8 cellular contexts compared by ENCODE assay signal in genomic region chr22:49917997-49918910, GRCh38. TPM values are rescaled to one million over a fixed set of nuclear protein-coding genes. Genes with fewer than 3 reads are reported as not detected.
DNase-seq lines count a peak whose midpoint lies in the region; ATAC-seq and TF ChIP-seq lines count a peak whose summit lies in the region.

Gene ALG12 (minus strand): TSS chr22:49918438. CDS start chr22:49913765, 4,673 bp downstream.
A gene with protein sequence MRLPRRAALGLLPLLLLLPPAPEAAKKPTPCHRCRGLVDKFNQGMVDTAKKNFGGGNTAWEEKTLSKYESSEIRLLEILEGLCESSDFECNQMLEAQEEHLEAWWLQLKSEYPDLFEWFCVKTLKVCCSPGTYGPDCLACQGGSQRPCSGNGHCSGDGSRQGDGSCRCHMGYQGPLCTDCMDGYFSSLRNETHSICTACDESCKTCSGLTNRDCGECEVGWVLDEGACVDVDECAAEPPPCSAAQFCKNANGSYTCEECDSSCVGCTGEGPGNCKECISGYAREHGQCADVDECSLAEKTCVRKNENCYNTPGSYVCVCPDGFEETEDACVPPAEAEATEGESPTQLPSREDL (plus strand): TSS chr22:49918634. CDS start chr22:49918770, 136 bp downstream.

- peak within 1 kb of the TSS; percentile 82 to 96 (median 94) for H3K9ac ChIP-seq in skeletal muscle tissue (ENCODE audit: low read depth in 1 of 3, low read length in 3 of 3)

- H3K4me3 ChIP-seq in iPS-18c (ENCODE audit: insufficient read depth, low read depth, low read length) (peak within 1 kb of the TSS; percentile 84), skeletal muscle tissue (ENCODE audit: low read length in 3 of 3) (peak within 1 kb of the TSS; percentile 67 to 83 (median 83))

- H3K27me3 ChIP-seq in skeletal muscle tissue (ENCODE audit: control insufficient read depth in 3 of 3, insufficient read depth in 3 of 3, low read length in 3 of 3): no peaks in the 10 kb centered on the region

- peaks cover 17 to 26% (median 22%) of the 10 kb centered on the region in 3 donors for H3K36me3 ChIP-seq in skeletal muscle tissue (ENCODE audit: control insufficient read depth in 3 of 3, insufficient read depth in 3 of 3, low read length in 3 of 3)

- ATAC-seq in GM18868 (IDR thresholded peaks at IDR 0.05; ENCODE audit: unreplicated experiment): peak; percentile 94
- peak; percentile 87 for ATAC-seq in HG03103 (IDR thresholded peaks at IDR 0.05; ENCODE audit: low read depth, unreplicated experiment)

- H3K4me1 ChIP-seq in skeletal muscle tissue (ENCODE audit: control insufficient read depth in 3 of 3, insufficient read depth in 3 of 3, low read length in 3 of 3): peaks cover 10 to 18% (median 11%) of the 10 kb centered on the region in 3 donors

- peak; percentile 91 for DNase-seq in ACHN
- DNase-seq in NCI-H2196 treated with DMSO at 0.1 percent for 48 hours (lab: John Stamatoyannopoulos, UW; ENCODE audit: unreplicated experiment): peak; percentile 63
- DNase-seq in T47D (ENCODE audit: low read depth in 1 of 2, low spot score in 1 of 2): peak; percentile 93 to 95

- no peaks in the 10 kb centered on the region for H3K9me3 ChIP-seq in iPS-18c (ENCODE audit: control insufficient read depth, insufficient read depth, low read length)
- H3K9me3 ChIP-seq in skeletal muscle tissue (ENCODE audit: control insufficient read depth in 3 of 3, low read length in 3 of 3): no peaks in the 10 kb centered on the region

- no peak for TF ChIP-seq CTCF in VCaP (conservative IDR thresholded peaks at IDR 0.05)

- in situ Hi-C loops in ACHN (cut with HindIII; ENCODE audit: low pct_ligation_motif_present, low pct_unique_long_range_greater_than_20kb, low sequenced_read_pairs): no loop called here
- in situ Hi-C loops in T47D (cut with HindIII; ENCODE audit: low pct_unique_long_range_greater_than_20kb, low sequenced_read_pairs): no loop called here

- H3K27ac ChIP-seq in VCaP (peak within 1 kb of the TSS; percentile 85), skeletal muscle tissue (ENCODE audit: low read depth, low read length) (peak within 1 kb of the TSS; percentile 92)

RNA-seq across cellular contexts. Expression of gene ALG12, which starts in this region (rescaled TPM):
- 9.9 TPM for total RNA-seq in skeletal muscle tissue

RNA-seq across cellular contexts. Expression of the second gene that starts in this region (rescaled TPM):
- total RNA-seq in skeletal muscle tissue: 13.0 TPM

Comparison
In these comparisons a context has a peak if more than half of its experiments do, and no peak if none do; other contexts are left out.
1. Peak in every context shown above with its lines: DNase-seq, ATAC-seq, H3K4me3 ChIP-seq and H3K27ac ChIP-seq.